ENCODE assay signal across 8 cellular contexts in the genomic region with DNA sequence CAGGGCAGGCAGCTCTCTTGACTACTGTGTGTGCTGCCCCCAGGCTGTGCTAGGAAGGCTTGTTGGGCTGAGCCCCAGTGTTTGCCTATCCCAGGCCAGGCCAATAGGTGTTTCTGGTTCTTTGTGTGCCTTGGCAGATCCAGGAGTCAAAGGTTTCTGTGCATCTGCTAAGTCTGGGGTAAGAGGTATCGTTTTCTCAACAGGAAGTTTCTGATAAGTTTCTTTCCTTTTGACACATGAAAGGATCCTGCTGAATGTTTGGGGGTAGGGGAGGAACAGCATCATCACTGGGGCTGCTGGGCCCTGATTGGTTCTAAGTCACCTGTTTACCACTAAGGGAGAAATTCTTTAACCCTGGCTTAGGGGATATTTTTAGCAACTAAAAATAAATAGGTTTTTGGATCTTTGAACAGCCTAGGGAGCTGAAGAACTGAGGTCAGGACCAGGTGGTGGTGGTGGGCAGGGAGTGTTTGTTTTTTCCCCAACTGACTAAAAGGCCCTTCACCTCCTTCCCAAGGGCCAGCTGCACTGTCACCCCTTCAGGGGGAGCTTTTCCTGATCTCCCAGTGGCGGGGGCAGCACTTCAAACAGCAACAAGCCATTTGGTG.
DNase-seq lines count a peak whose midpoint lies in the region; ATAC-seq and TF ChIP-seq lines count a peak whose summit lies in the region.

No MANE protein-coding gene starts in this region.

- intact Hi-C loops in Calu3 (cut with micrococcal nuclease; ENCODE audit: unreplicated experiment): no loop called here

- no peak overlapping the region for H3K4me3 Mint-ChIP-seq in Calu3 (ENCODE audit: low read depth, unreplicated experiment)

- ATAC-seq in GM19438 (IDR thresholded peaks at IDR 0.05; ENCODE audit: low read depth, unreplicated experiment): peak; percentile 89
- ATAC-seq in HG03571 (IDR thresholded peaks at IDR 0.05; ENCODE audit: unreplicated experiment): peak; percentile 75
- ATAC-seq in activated naive CD4-positive, alpha-beta T cell treated with anti-CD3 and anti-CD28 coated beads, Interleukin-2, amount 50 U/mL, for 72 hours: peak; percentile 92 to 97

- H3K36me3 Mint-ChIP-seq in activated naive CD4-positive, alpha-beta T cell treated with anti-CD3 and anti-CD28 coated beads, Interleukin-2, amount 50 U/mL, for 72 hours: peaks cover 0 to 10% of the 10 kb centered on the region in 2 donors
- H3K36me3 Mint-ChIP-seq in Calu3 (ENCODE audit: insufficient read depth, unreplicated experiment): no peaks in the 10 kb centered on the region

- H3K4me1 Mint-ChIP-seq in Calu3 (ENCODE audit: low read depth, unreplicated experiment): no peaks in the 10 kb centered on the region

- no TSS peak for BruUV-seq in Calu3 (replicated peaks; lab: Mats Ljungman, UMichigan)

- H3K9me3 Mint-ChIP-seq in activated naive CD4-positive, alpha-beta T cell treated with anti-CD3 and anti-CD28 coated beads, Interleukin-2, amount 50 U/mL, for 72 hours: peaks cover 7 to 11% of the 10 kb centered on the region in 2 donors
- H3K9me3 Mint-ChIP-seq in Calu3 (ENCODE audit: low read depth, unreplicated experiment): no peaks in the 10 kb centered on the region

- H3K27ac Mint-ChIP-seq in activated naive CD4-positive, alpha-beta T cell treated with anti-CD3 and anti-CD28 coated beads, Interleukin-2, amount 50 U/mL, for 72 hours: peak overlapping the region; percentile 93 to 95
- H3K27ac Mint-ChIP-seq in Calu3 (ENCODE audit: unreplicated experiment): no peak overlapping the region

- CTCF ChIA-PET in Calu3 (lab: Charles Lee): interaction anchor here (0.7 kb wide), 2 partner anchors 53 to 376 kb away, joined by 6 to 11 read pairs; no protein-coding TSS in a partner anchor

- no peak for TF ChIP-seq CTCF in Calu3 (IDR thresholded peaks at IDR 0.05; ENCODE audit: unreplicated experiment)

- in situ Hi-C loops in ACHN (cut with HindIII; ENCODE audit: low pct_ligation_motif_present, low pct_unique_long_range_greater_than_20kb, low sequenced_read_pairs): loop anchor here (25.0 kb wide), 1 partner anchor 98 kb away; no protein-coding TSS in a partner anchor

- DNase-seq in CD1c-positive myeloid dendritic cell (ENCODE audit: extremely low spot score) (peak; percentile 9), NCI-H2227 treated with DMSO at 0.1 percent for 48 hours (lab: John Stamatoyannopoulos, UW) (no peak), ACHN (no peak), Calu3 (no peak)
- peak in 1 of 2 donors; percentile 57 for DNase-seq in activated naive CD4-positive, alpha-beta T cell treated with anti-CD3 and anti-CD28 coated beads, Interleukin-2, amount 50 U/mL, for 72 hours (ENCODE audit: low spot score in 2 of 2)
- DNase-seq in stimulated activated CD4-positive, alpha-beta T cell treated with anti-CD3 and anti-CD28 coated beads, Interleukin-4, amount 100 ng/mL, for 1 hour: peak; percentile 41

- peaks cover 69% of the 10 kb centered on the region for H3K27me3 Mint-ChIP-seq in Calu3 (ENCODE audit: unreplicated experiment)

Comparison
In these comparisons a context has a peak if more than half of its experiments do, and no peak if none do; other contexts are left out.
1. DNase-seq: peak in CD1c-positive myeloid dendritic cell (single experiment) and stimulated activated CD4-positive, alpha-beta T cell treated with anti-CD3 and anti-CD28 coated beads, Interleukin-4, amount 100 ng/mL, for 1 hour (single experiment); none in NCI-H2227 treated with DMSO at 0.1 percent for 48 hours (single experiment), ACHN (single experiment) and Calu3 (single experiment).
2. Peak in every context shown above with its lines, with median percentiles within 50 percentile points of each other: ATAC-seq.